In the genomic region with DNA sequence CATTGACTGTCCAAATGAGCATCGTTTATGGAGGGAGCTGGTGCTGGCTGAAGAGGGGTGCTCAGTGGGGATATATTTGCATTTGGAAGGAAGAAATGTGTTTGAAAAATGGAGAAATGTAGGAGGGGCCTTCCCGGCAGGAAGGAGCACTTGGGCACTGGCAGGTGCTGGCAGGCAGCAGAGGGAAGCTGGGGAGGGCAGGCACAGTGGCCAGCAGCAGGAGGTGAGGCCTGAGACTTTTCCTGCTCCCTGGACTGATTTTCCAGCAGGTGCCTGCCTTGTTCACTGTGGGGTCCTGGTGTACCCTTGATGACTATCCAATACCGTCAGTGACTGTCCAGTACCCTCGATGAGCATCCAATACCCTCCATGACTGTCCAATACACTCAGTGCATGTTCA, we compare ENCODE assay signal across 20 cellular contexts.
"Had no signal": no experiment of that assay in that cellular context is flagged by ENCODE, and none has a peak within 500 bp of the region (broad histone marks: within the 10 kb centered on the region; RNA-seq: fewer than 3 reads in every experiment).

No MANE protein-coding gene starts in this region.

- H3K27ac ChIP-seq: coronary artery, esophagus squamous epithelium, neural progenitor cell, thyroid gland had no signal

- ATAC-seq: activated T-cell treated with anti-CD3 and anti-CD28 coated beads, Interleukin-2, amount 50 U/mL, for 4 hours; gastroesophageal sphincter had no signal

- H3K4me3 ChIP-seq: coronary artery, esophagus squamous epithelium, gastroesophageal sphincter, neural progenitor cell, thyroid gland had no signal

- DNase-seq: activated B cell treated with CpG ODN at 0.5 μM for 24 hours; activated CD4-positive, alpha-beta T cell treated with anti-CD3 and anti-CD28 coated beads for 4 hours; activated CD4-positive, alpha-beta T cell treated with anti-CD3 and anti-CD28 coated beads, Interleukin-2, amount 50 U/mL, for 48 hours; activated CD8-positive, alpha-beta memory T cell treated with anti-CD3 and anti-CD28 coated beads, Interleukin-2, amount 50 U/mL, for 48 hours; activated naive CD4-positive, alpha-beta T cell treated with anti-CD3 and anti-CD28 coated beads for 36 hours; activated T-cell treated with anti-CD3 and anti-CD28 coated beads, Interleukin-2, amount 50 U/mL, for 4 hours; amygdala; cerebellar nuclear complex; endodermal cell; esophagus squamous epithelium; head of caudate nucleus; hypothalamus; naive B cell; retina; stimulated activated CD4-positive, alpha-beta T cell treated with anti-CD3 and anti-CD28 coated beads, Interleukin-4, amount 100 ng/mL, for 4 hours; substantia nigra; thyroid gland had no signal

- H3K27me3 ChIP-seq: gastroesophageal sphincter, neural progenitor cell, thyroid gland had no signal

- H3K4me2 ChIP-seq: neural progenitor cell had no signal

- H2AFZ ChIP-seq: neural progenitor cell had no signal

- H3K36me3 ChIP-seq: esophagus squamous epithelium, gastroesophageal sphincter, neural progenitor cell, thyroid gland had no signal

- H3K9me3 ChIP-seq: esophagus squamous epithelium, gastroesophageal sphincter, thyroid gland had no signal

- H3K9ac ChIP-seq: neural progenitor cell had no signal
